ENCODE assay signal across 1 cellular context in genomic region chr17:42101513-42102292, GRCh38.
TF ChIP-seq lines count a peak whose summit lies in the region.

No MANE protein-coding gene starts in this region.

TF ChIP-seq in GM23338, 12 proteins besides CTCF, POLR2A, EP300 and RAD21 (continued from another document):
- TF ChIP-seq, protein P1, sequence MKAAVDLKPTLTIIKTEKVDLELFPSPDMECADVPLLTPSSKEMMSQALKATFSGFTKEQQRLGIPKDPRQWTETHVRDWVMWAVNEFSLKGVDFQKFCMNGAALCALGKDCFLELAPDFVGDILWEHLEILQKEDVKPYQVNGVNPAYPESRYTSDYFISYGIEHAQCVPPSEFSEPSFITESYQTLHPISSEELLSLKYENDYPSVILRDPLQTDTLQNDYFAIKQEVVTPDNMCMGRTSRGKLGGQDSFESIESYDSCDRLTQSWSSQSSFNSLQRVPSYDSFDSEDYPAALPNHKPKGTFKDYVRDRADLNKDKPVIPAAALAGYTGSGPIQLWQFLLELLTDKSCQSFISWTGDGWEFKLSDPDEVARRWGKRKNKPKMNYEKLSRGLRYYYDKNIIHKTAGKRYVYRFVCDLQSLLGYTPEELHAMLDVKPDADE (IDR thresholded peaks at IDR 0.05): no peak
- TF ChIP-seq ZNF331 (CRISPR knock-in tag; IDR thresholded peaks at IDR 0.05; ENCODE audit: low read depth) (no peak), JUNB (IDR thresholded peaks at IDR 0.05; ENCODE audit: unreplicated experiment) (no peak), ZNF462 (CRISPR knock-in tag; IDR thresholded peaks at IDR 0.05) (no peak), STAT1 (IDR thresholded peaks at IDR 0.05; ENCODE audit: unreplicated experiment) (no peak), CREB1 (CRISPR knock-in tag; IDR thresholded peaks at IDR 0.05; ENCODE audit: low read depth) (no peak), ZNF114 (CRISPR knock-in tag; IDR thresholded peaks at IDR 0.05) (no peak)
- TF ChIP-seq, protein P2, sequence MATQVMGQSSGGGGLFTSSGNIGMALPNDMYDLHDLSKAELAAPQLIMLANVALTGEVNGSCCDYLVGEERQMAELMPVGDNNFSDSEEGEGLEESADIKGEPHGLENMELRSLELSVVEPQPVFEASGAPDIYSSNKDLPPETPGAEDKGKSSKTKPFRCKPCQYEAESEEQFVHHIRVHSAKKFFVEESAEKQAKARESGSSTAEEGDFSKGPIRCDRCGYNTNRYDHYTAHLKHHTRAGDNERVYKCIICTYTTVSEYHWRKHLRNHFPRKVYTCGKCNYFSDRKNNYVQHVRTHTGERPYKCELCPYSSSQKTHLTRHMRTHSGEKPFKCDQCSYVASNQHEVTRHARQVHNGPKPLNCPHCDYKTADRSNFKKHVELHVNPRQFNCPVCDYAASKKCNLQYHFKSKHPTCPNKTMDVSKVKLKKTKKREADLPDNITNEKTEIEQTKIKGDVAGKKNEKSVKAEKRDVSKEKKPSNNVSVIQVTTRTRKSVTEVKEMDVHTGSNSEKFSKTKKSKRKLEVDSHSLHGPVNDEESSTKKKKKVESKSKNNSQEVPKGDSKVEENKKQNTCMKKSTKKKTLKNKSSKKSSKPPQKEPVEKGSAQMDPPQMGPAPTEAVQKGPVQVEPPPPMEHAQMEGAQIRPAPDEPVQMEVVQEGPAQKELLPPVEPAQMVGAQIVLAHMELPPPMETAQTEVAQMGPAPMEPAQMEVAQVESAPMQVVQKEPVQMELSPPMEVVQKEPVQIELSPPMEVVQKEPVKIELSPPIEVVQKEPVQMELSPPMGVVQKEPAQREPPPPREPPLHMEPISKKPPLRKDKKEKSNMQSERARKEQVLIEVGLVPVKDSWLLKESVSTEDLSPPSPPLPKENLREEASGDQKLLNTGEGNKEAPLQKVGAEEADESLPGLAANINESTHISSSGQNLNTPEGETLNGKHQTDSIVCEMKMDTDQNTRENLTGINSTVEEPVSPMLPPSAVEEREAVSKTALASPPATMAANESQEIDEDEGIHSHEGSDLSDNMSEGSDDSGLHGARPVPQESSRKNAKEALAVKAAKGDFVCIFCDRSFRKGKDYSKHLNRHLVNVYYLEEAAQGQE (IDR thresholded peaks at IDR 0.05; ENCODE audit: unreplicated experiment): no peak
